In genomic region chr4:133439830-133440229, GRCh38 we compare ENCODE assay signal across 32 cellular contexts.
"Had no signal": no experiment of that assay in that cellular context is flagged by ENCODE, and none has a peak within 500 bp of the region (broad histone marks: within the 10 kb centered on the region; RNA-seq: fewer than 3 reads in every experiment).

No MANE protein-coding gene starts in this region.

- H3K9me3 ChIP-seq: gastroesophageal sphincter, heart right ventricle had no signal

- H3K36me3 ChIP-seq: brain microvascular endothelial cell, gastroesophageal sphincter, heart right ventricle, WERI-Rb-1 had no signal

- H3K4me3 ChIP-seq: coronary artery, dorsolateral prefrontal cortex, gastroesophageal sphincter, heart right ventricle had no signal

- H3K27me3 ChIP-seq: brain microvascular endothelial cell, dorsolateral prefrontal cortex, gastroesophageal sphincter, heart right ventricle had no signal

- H3K27ac ChIP-seq: brain microvascular endothelial cell, coronary artery, dorsolateral prefrontal cortex, gastroesophageal sphincter, heart right ventricle, WERI-Rb-1 had no signal

- H3K4me1 ChIP-seq: gastroesophageal sphincter, heart right ventricle had no signal

- FAIRE-seq: astrocyte, bronchial epithelial cell had no signal

- DNase-seq: activated B cell treated with CpG ODN at 0.5 μM for 24 hours; activated CD4-positive, alpha-beta memory T cell treated with anti-CD3 and anti-CD28 coated beads, Interleukin-2, amount 10 ng/mL, durations not matched to agents 7 days and 5 days; activated CD4-positive, alpha-beta T cell treated with anti-CD3 and anti-CD28 coated beads for 36 hours; activated CD4-positive, alpha-beta T cell treated with anti-CD3 and anti-CD28 coated beads, Interleukin-2, amount 10 ng/mL, durations not matched to agents 7 days and 5 days; activated CD4-positive, alpha-beta T cell treated with anti-CD3 and anti-CD28 coated beads, Interleukin-2, amount 50 U/mL, for 4 hours; activated CD4-positive, CD25-positive, alpha-beta regulatory T cell treated with anti-CD3 and anti-CD28 coated beads, Interleukin-2, amount 50 U/mL, for 72 hours; activated CD8-positive, alpha-beta memory T cell treated with anti-CD3 and anti-CD28 coated beads, Interleukin-2, amount 50 U/mL, for 48 hours; activated gamma-delta T cell; activated naive CD4-positive, alpha-beta T cell; activated naive CD4-positive, alpha-beta T cell treated with anti-CD3 and anti-CD28 coated beads, Interleukin-2, amount 10 ng/mL, durations not matched to agents 7 days and 5 days; activated naive CD8-positive, alpha-beta T cell treated with anti-CD3 and anti-CD28 coated beads, Interleukin-2, amount 10 ng/mL, durations not matched to agents 7 days and 5 days; activated T-cell treated with anti-CD3 and anti-CD28 coated beads for 4 hours; activated T-cell treated with anti-CD3 and anti-CD28 coated beads, Interleukin-2, amount 50 U/mL, for 24 hours; activated T-cell treated with anti-CD3 and anti-CD28 coated beads, Interleukin-2, amount 50 U/mL, for 72 hours; amniotic stem cell; anterior cingulate cortex; brain microvascular endothelial cell; dorsolateral prefrontal cortex; effector memory CD4-positive, alpha-beta T cell; endodermal cell; foreskin melanocyte; heart right ventricle; T-helper 1 cell; T-helper 17 cell; T1000; WERI-Rb-1 had no signal

- ATAC-seq: activated CD4-positive, alpha-beta T cell treated with anti-CD3 and anti-CD28 coated beads for 36 hours; activated naive CD4-positive, alpha-beta T cell treated with anti-CD3 and anti-CD28 coated beads, Interleukin-2, amount 50 U/mL, for 72 hours; activated T-cell treated with anti-CD3 and anti-CD28 coated beads, Interleukin-2, amount 50 U/mL, for 72 hours; esophagus mucosa; gastroesophageal sphincter; heart right ventricle; T-helper 17 cell had no signal
